13 cellular contexts compared by ENCODE assay signal in genomic region chr7:92177362-92177761, GRCh38. TPM values are rescaled to one million over a fixed set of nuclear protein-coding genes. Genes with fewer than 3 reads are reported as not detected.
DNase-seq lines count a peak whose midpoint lies in the region; ATAC-seq and TF ChIP-seq lines count a peak whose summit lies in the region.
"Had no signal": no experiment of that assay in that cellular context is flagged by ENCODE, and none has a peak within 500 bp of the region (broad histone marks: within the 10 kb centered on the region; RNA-seq: fewer than 3 reads in every experiment).

No MANE protein-coding gene starts in this region.

- intact Hi-C loops in heart left ventricle (cut with DNase I) = loop anchor here in 5 of 10 donors (5.0 to 10.0 kb wide), 2 partner anchors 267 to 270 kb away; partner anchors contain the start of gene GATAD1 (in 5 of the 5)

- no peak overlapping the region for H3K9ac ChIP-seq in adipocyte (ENCODE audit: low read length)
- H3K9ac ChIP-seq: parathyroid adenoma had no signal

- TF ChIP-seq CTCF in hepatocyte (IDR thresholded peaks at IDR 0.05; ENCODE audit: poor library complexity) (no peak), heart left ventricle (IDR thresholded peaks at IDR 0.05) (no peak)

- H3K9me2 ChIP-seq in hepatocyte (replicated peaks; ENCODE audit: insufficient read depth) = no peaks in the 10 kb centered on the region

- H3K4me1 ChIP-seq in adipocyte (ENCODE audit: control insufficient read depth, insufficient read depth, low read length) (peaks cover 5% of the 10 kb centered on the region), hepatocyte (ENCODE audit: insufficient read depth) (no peaks in the 10 kb centered on the region), heart left ventricle (peaks cover 0 to 9% (median 0%) of the 10 kb centered on the region in 12 donors)
- H3K4me1 ChIP-seq: parathyroid adenoma had no signal

- no peak overlapping the region for H3K4me2 ChIP-seq in hepatocyte

- no peak overlapping the region for H2AFZ ChIP-seq in hepatocyte
- H2AFZ ChIP-seq: parathyroid adenoma had no signal

- no peaks in the 10 kb centered on the region for H3K79me2 ChIP-seq in hepatocyte
- H3K79me2 ChIP-seq: parathyroid adenoma had no signal

- no peaks in the 10 kb centered on the region for H4K20me1 ChIP-seq in hepatocyte (ENCODE audit: insufficient read depth, poor library complexity, severe bottlenecking)

- H3K27me3 ChIP-seq in adipocyte (replicated peaks; ENCODE audit: control insufficient read depth, insufficient read depth, low read length) (no peaks in the 10 kb centered on the region), hepatocyte (no peaks in the 10 kb centered on the region), heart left ventricle (no peaks in the 10 kb centered on the region)
- H3K27me3 ChIP-seq: heart right ventricle had no signal

- H3K9me3 ChIP-seq in adipocyte (ENCODE audit: control insufficient read depth, low read length) = no peaks in the 10 kb centered on the region
- H3K9me3 ChIP-seq in hepatocyte (ENCODE audit: low read depth) = no peaks in the 10 kb centered on the region
- H3K9me3 ChIP-seq in heart left ventricle = no peaks in the 10 kb centered on the region
- H3K9me3 ChIP-seq: heart right ventricle had no signal

- DNase-seq in AG08395 (ENCODE audit: low spot score) (peak; percentile 7), LHCN-M2 (ENCODE audit: low read depth) (peak; percentile 86), adipocyte (ENCODE audit: low read depth) (peak; percentile 63), hepatocyte (ENCODE audit: low spot score) (peak; percentile 68), globus pallidus (ENCODE audit: low spot score) (no peak), heart left ventricle (no peak)
- DNase-seq in stimulated activated naive CD4-positive, alpha-beta T cell (lab: John Stamatoyannopoulos, UW) = no peak
- DNase-seq: activated CD8-positive, alpha-beta memory T cell treated with anti-CD3 and anti-CD28 coated beads for 24 hours; DMS79 treated with DMSO at 0.1 percent for 48 hours; heart right ventricle had no signal

- no peak for TF ChIP-seq POLR2A in heart left ventricle (IDR thresholded peaks at IDR 0.05)

- H3K4me3 ChIP-seq in adipocyte (ENCODE audit: low read length) = no peak overlapping the region
- H3K4me3 ChIP-seq in hepatocyte = no peak overlapping the region
- no peak overlapping the region for H3K4me3 ChIP-seq in heart left ventricle
- H3K4me3 ChIP-seq: heart right ventricle had no signal

- H3K27ac ChIP-seq in hepatocyte (no peak overlapping the region), heart left ventricle (no peak overlapping the region)
- H3K27ac ChIP-seq: heart right ventricle, parathyroid adenoma had no signal

- H3K36me3 ChIP-seq in adipocyte (ENCODE audit: control insufficient read depth, insufficient read depth, low read length, severe bottlenecking) = no peaks in the 10 kb centered on the region
- H3K36me3 ChIP-seq in hepatocyte (replicated peaks; ENCODE audit: insufficient read depth, low read depth) = no peaks in the 10 kb centered on the region
- no peaks in the 10 kb centered on the region for H3K36me3 ChIP-seq in heart left ventricle
- H3K36me3 ChIP-seq: heart right ventricle had no signal

- no peak for ATAC-seq in HG02938 (IDR thresholded peaks at IDR 0.05; ENCODE audit: unreplicated experiment)
- no peak for ATAC-seq in heart left ventricle
- ATAC-seq: activated naive CD4-positive, alpha-beta T cell treated with anti-CD3 and anti-CD28 coated beads, Interleukin-2, amount 50 U/mL, for 72 hours; heart right ventricle had no signal

RNA-seq across cellular contexts. Expression of gene LRRD1, which starts 1.6 kb away (rescaled TPM):
- 0.06 TPM in 1 of 2 replicates, not detected in the other for total RNA-seq in LHCN-M2 (2014; rRNA removed)
- polyA plus RNA-seq in LHCN-M2 (2012) = 0.05 TPM
- 0.08 and 0.77 TPM in 2 replicates for total RNA-seq in hepatocyte
- polyA plus RNA-seq in hepatocyte = not detected in 2 replicates
- total RNA-seq in heart left ventricle = under 1 TPM in 4 of 9 donors, not detected in 5; 0.17 to 0.33 (median 0.19) TPM
- polyA plus RNA-seq in heart left ventricle = not detected
- total RNA-seq: activated naive CD4-positive, alpha-beta T cell treated with anti-CD3 and anti-CD28 coated beads, Interleukin-2, amount 50 U/mL, for 72 hours had no signal
- polyA plus RNA-seq: heart right ventricle had no signal

RNA-seq across cellular contexts. Expression of gene CYP51A1, which starts 43.1 kb away (rescaled TPM):
- total RNA-seq in LHCN-M2 (2014; rRNA removed) (68.6 and 72.5 TPM in 2 replicates), hepatocyte (414 and 425 TPM in 2 replicates), heart left ventricle (10 to 100 TPM; 16.6 to 42.2 (median 32.7) TPM)
- polyA plus RNA-seq in LHCN-M2 (2012) = 36.0 TPM
- polyA plus RNA-seq in hepatocyte (155 and 200 TPM in 2 replicates), heart left ventricle (10 to 100 TPM in 1 of 2 donors, 1 to 10 TPM in 1; 6.7 to 45.9 TPM)

Comparison
In these comparisons a context has a peak if more than half of its experiments do, and no peak if none do; other contexts are left out.
1. DNase-seq: peak in AG08395 (single experiment), LHCN-M2 (single experiment), adipocyte (single experiment) and hepatocyte (single experiment); none in globus pallidus (single experiment), heart left ventricle (0 of 5) and stimulated activated naive CD4-positive, alpha-beta T cell (0 of 6).